ENCODE assay signal across 13 cellular contexts in the genomic region with DNA sequence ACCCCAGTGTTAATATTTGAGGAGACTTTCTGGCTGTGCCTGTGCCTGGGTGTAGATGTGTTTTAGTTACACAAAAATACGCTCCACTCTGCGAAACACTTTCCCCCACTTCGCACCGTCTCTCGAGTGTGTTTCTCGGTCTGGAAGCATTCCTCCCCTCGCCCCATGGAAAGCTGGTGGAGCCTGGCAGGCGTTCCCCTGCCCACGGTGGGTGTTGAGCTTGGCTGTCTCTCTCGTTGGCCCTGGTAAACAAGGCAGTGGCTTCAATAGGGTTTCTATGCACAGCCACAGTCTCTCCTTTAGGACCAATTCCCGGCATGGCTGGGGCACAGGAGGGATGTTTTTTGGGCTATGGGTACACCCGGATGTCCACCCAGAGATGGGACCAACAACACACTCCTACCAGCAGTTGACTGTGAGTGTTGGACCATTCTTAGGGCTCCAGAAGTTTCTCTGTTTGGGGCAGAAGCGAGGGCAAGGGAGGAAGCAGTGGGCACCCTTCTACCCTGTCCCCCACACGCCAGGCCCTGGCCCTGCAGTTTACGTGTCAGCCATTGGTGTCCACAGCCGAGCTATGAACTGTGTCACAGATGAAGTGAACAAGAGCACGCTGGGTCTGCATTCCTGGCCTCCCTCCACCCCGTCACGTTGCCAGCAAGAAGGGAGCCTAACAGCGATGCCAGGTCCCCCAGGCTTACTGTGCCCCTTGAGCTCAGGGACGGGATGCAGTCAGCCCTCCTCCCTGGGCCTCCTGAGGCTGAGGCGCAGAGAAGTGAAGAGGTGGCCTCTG.
"Had no signal": no experiment of that assay in that cellular context is flagged by ENCODE, and none has a peak within 500 bp of the region (broad histone marks: within the 10 kb centered on the region; RNA-seq: fewer than 3 reads in every experiment).

No MANE protein-coding gene starts in this region.

- H3K4me1 ChIP-seq: psoas muscle, uterus had no signal

- H3K27ac Mint-ChIP-seq: activated B cell treated with CpG ODN at 0.5 μM for 24 hours; activated naive CD4-positive, alpha-beta T cell treated with anti-CD3 and anti-CD28 coated beads, Interleukin-2, amount 50 U/mL, for 24 hours had no signal

- H3K36me3 Mint-ChIP-seq: activated naive CD4-positive, alpha-beta T cell treated with anti-CD3 and anti-CD28 coated beads, Interleukin-2, amount 50 U/mL, for 24 hours; naive thymus-derived CD8-positive, alpha-beta T cell had no signal

- H3K27me3 Mint-ChIP-seq: activated B cell treated with CpG ODN at 0.5 μM for 24 hours; activated naive CD4-positive, alpha-beta T cell treated with anti-CD3 and anti-CD28 coated beads, Interleukin-2, amount 50 U/mL, for 24 hours had no signal

- H3K27ac ChIP-seq: breast epithelium, psoas muscle, uterus had no signal

- H3K9me3 ChIP-seq: breast epithelium, psoas muscle, thoracic aorta, uterus had no signal

- H3K4me3 Mint-ChIP-seq: activated B cell treated with CpG ODN at 0.5 μM for 24 hours; activated naive CD4-positive, alpha-beta T cell treated with anti-CD3 and anti-CD28 coated beads, Interleukin-2, amount 50 U/mL, for 24 hours; naive thymus-derived CD8-positive, alpha-beta T cell had no signal

- H3K36me3 ChIP-seq: breast epithelium, thoracic aorta, uterus had no signal

- H3K9me3 Mint-ChIP-seq: activated B cell treated with CpG ODN at 0.5 μM for 24 hours; activated naive CD4-positive, alpha-beta T cell treated with anti-CD3 and anti-CD28 coated beads, Interleukin-2, amount 50 U/mL, for 24 hours; naive thymus-derived CD8-positive, alpha-beta T cell had no signal

- H3K4me1 Mint-ChIP-seq: activated naive CD4-positive, alpha-beta T cell treated with anti-CD3 and anti-CD28 coated beads, Interleukin-2, amount 50 U/mL, for 24 hours had no signal

- DNase-seq: activated B cell treated with CpG ODN at 0.5 μM for 24 hours; activated T-cell treated with anti-CD3 and anti-CD28 coated beads, Interleukin-2, amount 50 U/mL, for 1 hour; naive thymus-derived CD8-positive, alpha-beta T cell; stimulated activated CD4-positive, alpha-beta T cell treated with anti-CD3 and anti-CD28 coated beads, Interleukin-4, amount 100 ng/mL, for 1 hour; stimulated activated CD8-positive, alpha-beta memory T cell treated with anti-CD3 and anti-CD28 coated beads, Interleukin-4, amount 100 ng/mL, for 48 hours; stimulated activated naive CD8-positive, alpha-beta T cell treated with anti-CD3 and anti-CD28 coated beads, Interleukin-15, Interleukin-2, amounts not matched to agents 100 U/mL and 50 U/mL, for 24 hours; T-helper 2 cell; uterus had no signal

- H3K27me3 ChIP-seq: breast epithelium, uterus had no signal

- H3K4me3 ChIP-seq: breast epithelium, lung, psoas muscle, thoracic aorta, uterus had no signal

- ATAC-seq: naive thymus-derived CD8-positive, alpha-beta T cell; psoas muscle; stimulated activated naive CD8-positive, alpha-beta T cell treated with anti-CD3 and anti-CD28 coated beads, Interleukin-15, Interleukin-2, amounts not matched to agents 100 U/mL and 50 U/mL, for 24 hours had no signal
